In the genomic region with DNA sequence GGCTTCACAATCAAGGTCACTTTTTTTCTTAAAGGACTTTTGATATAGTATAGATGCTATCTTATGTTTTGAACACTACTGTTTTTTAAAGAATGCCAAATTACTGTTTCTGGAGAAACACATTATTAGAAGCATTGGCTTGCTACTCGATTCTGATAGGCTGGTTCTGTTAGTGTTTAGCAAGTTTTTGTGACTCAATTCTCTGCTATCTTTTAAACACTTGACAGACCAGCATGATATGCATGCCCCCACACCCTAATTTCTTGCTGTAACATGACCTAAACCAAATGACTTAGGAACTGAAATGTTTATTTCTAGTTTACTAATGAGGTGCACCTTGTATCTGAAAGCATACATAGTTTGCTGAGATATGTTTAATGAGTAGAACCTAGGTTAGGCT, we compare ENCODE assay signal across 25 cellular contexts. TPM values are rescaled to one million over a fixed set of nuclear protein-coding genes. Genes with fewer than 3 reads are reported as not detected.
A peak's percentile ranks its signal among the peaks of the same experiment; 100 is the strongest.
DNase-seq lines count a peak whose midpoint lies in the region; ATAC-seq and TF ChIP-seq lines count a peak whose summit lies in the region.
"Had no signal": no experiment of that assay in that cellular context is flagged by ENCODE, and none has a peak within 500 bp of the region (broad histone marks: within the 10 kb centered on the region; RNA-seq: fewer than 3 reads in every experiment).

No MANE protein-coding gene starts in this region.

- H3K27me3 Mint-ChIP-seq in Calu3 (ENCODE audit: unreplicated experiment) = no peaks in the 10 kb centered on the region
- H3K27me3 Mint-ChIP-seq: progenitor cell of endocrine pancreas; stimulated activated naive B cell treated with anti-CD40 and anti-IgM and Interleukin-4, amounts not matched to agents 10 μg/mL and 1 μg/mL and 100 μg/mL, for 72 hours had no signal

- DNase-seq in Calu3 (no peak), LHCN-M2 (ENCODE audit: low read depth) (peak; percentile 18), epithelial cell of prostate (ENCODE audit: low read depth, low spot score) (peak; percentile 70), mesenchymal stem cell (peak; percentile 69), dedifferentiated amniotic fluid mesenchymal stem cell (ENCODE audit: extremely low spot score) (no peak), BE2C (no peak)
- DNase-seq: activated CD4-positive, alpha-beta T cell treated with anti-CD3 and anti-CD28 coated beads, Interleukin-2, amount 50 U/mL, for 4 hours; activated CD8-positive, alpha-beta memory T cell treated with anti-CD3 and anti-CD28 coated beads, Interleukin-2, amount 50 U/mL, for 48 hours; activated effector memory CD4-positive, alpha-beta T cell treated with Interleukin-2 at 50 U/mL for 16 hours; dorsolateral prefrontal cortex; KBM-7; left colon; NCI-H187 treated with DMSO at 0.1 percent for 48 hours; PC-3; stimulated activated CD4-positive, alpha-beta T cell treated with anti-CD3 and anti-CD28 coated beads, Interleukin-2, amount 100 ng/mL, for 24 hours; stimulated activated naive B cell treated with anti-CD40 and anti-IgM and Interleukin-4, amounts not matched to agents 10 μg/mL and 1 μg/mL and 100 μg/mL, for 72 hours; T-helper 2 cell; WERI-Rb-1 had no signal

- H4K91ac ChIP-seq in mesenchymal stem cell (ENCODE audit: low read length) = no peak overlapping the region

- no peak overlapping the region for H3K23ac ChIP-seq in mesenchymal stem cell (ENCODE audit: low read length in 2 of 2)

- peak overlapping the region; percentile 73 for H3K27ac Mint-ChIP-seq in Calu3 (ENCODE audit: unreplicated experiment)
- H3K27ac Mint-ChIP-seq: progenitor cell of endocrine pancreas; stimulated activated naive B cell treated with anti-CD40 and anti-IgM and Interleukin-4, amounts not matched to agents 10 μg/mL and 1 μg/mL and 100 μg/mL, for 72 hours had no signal

- H3K4me1 ChIP-seq in mesenchymal stem cell (ENCODE audit: control insufficient read depth, insufficient read depth, low read depth, low read length) (peaks cover 7% of the 10 kb centered on the region), BE2C (no peaks in the 10 kb centered on the region)

- H4K8ac ChIP-seq in mesenchymal stem cell (ENCODE audit: low read length) = no peak overlapping the region

- no peak overlapping the region for H3K4ac ChIP-seq in mesenchymal stem cell (ENCODE audit: low read depth in 1 of 2, low read length in 2 of 2)

- H3K4me1 Mint-ChIP-seq in Calu3 (ENCODE audit: low read depth, unreplicated experiment) = peaks cover 62% of the 10 kb centered on the region

- no peak overlapping the region for H2BK12ac ChIP-seq in mesenchymal stem cell (ENCODE audit: low read length in 2 of 2)

- no peak overlapping the region for H2AFZ ChIP-seq in mesenchymal stem cell (ENCODE audit: low read depth, low read length)

- H3K4me3 ChIP-seq in mesenchymal stem cell (ENCODE audit: insufficient read depth in 1 of 2, low read depth in 1 of 2, low read length in 2 of 2) (no peak overlapping the region), BE2C (ENCODE audit: low read depth, low read length) (no peak overlapping the region)
- H3K4me3 ChIP-seq: cardiac muscle cell, dorsolateral prefrontal cortex, thoracic aorta had no signal

- H3K27ac ChIP-seq in epithelial cell of prostate (peak overlapping the region; percentile 98), mesenchymal stem cell (ENCODE audit: low read length, poor library complexity, severe bottlenecking) (no peak overlapping the region)
- H3K27ac ChIP-seq: cardiac muscle cell, dorsolateral prefrontal cortex, thoracic aorta, WERI-Rb-1 had no signal

- H3K18ac ChIP-seq in mesenchymal stem cell (ENCODE audit: low read depth in 1 of 2, low read length in 2 of 2) = no peak overlapping the region

- H3K4me3 Mint-ChIP-seq in Calu3 (ENCODE audit: low read depth, unreplicated experiment) = no peak overlapping the region
- H3K4me3 Mint-ChIP-seq: neural crest cell; stimulated activated naive B cell treated with anti-CD40 and anti-IgM and Interleukin-4, amounts not matched to agents 10 μg/mL and 1 μg/mL and 100 μg/mL, for 72 hours had no signal

- intact Hi-C loops in Calu3 (cut with micrococcal nuclease; ENCODE audit: unreplicated experiment) = no loop called here

- H2BK120ac ChIP-seq in mesenchymal stem cell (ENCODE audit: low read depth, low read length) = no peak overlapping the region

- CTCF ChIA-PET in Calu3 (lab: Charles Lee) = interaction anchor here (1.5 kb wide), 1 partner anchor 62 kb away, joined by 5 read pairs; no protein-coding TSS in a partner anchor

- no CpG with 5 or more reads among the region's 1 CpG for WGBS in mesenchymal stem cell

- H3K27me3 ChIP-seq in mesenchymal stem cell (ENCODE audit: control insufficient read depth in 1 of 2, insufficient read depth in 1 of 2, low read length in 2 of 2) (no peaks in the 10 kb centered on the region), BE2C (no peaks in the 10 kb centered on the region)
- H3K27me3 ChIP-seq: cardiac muscle cell, dorsolateral prefrontal cortex had no signal

- no peak overlapping the region for H3K14ac ChIP-seq in mesenchymal stem cell (ENCODE audit: low read length in 2 of 2)

- H2BK5ac ChIP-seq in mesenchymal stem cell (ENCODE audit: low read depth, low read length, poor library complexity, severe bottlenecking) = no peak overlapping the region

- no peak overlapping the region for H2BK15ac ChIP-seq in mesenchymal stem cell (ENCODE audit: low read depth, poor library complexity, severe bottlenecking)

- peaks cover 14% of the 10 kb centered on the region for H3K79me1 ChIP-seq in mesenchymal stem cell (replicated peaks; ENCODE audit: low read length, poor library complexity, severe bottlenecking)

- H3K9ac ChIP-seq in mesenchymal stem cell (ENCODE audit: low read length) = no peak overlapping the region

- no peak overlapping the region for H2AK5ac ChIP-seq in mesenchymal stem cell (ENCODE audit: low read length, severe bottlenecking)

- H3K9me3 Mint-ChIP-seq in Calu3 (ENCODE audit: low read depth, unreplicated experiment) = no peaks in the 10 kb centered on the region
- H3K9me3 Mint-ChIP-seq: neural crest cell; stimulated activated naive B cell treated with anti-CD40 and anti-IgM and Interleukin-4, amounts not matched to agents 10 μg/mL and 1 μg/mL and 100 μg/mL, for 72 hours had no signal

- TF ChIP-seq CTCF in Calu3 (IDR thresholded peaks at IDR 0.05; ENCODE audit: unreplicated experiment) (no peak), BE2C (IDR thresholded peaks at IDR 0.05; ENCODE audit: low read depth, low read length) (no peak)

- H3K36me3 ChIP-seq in mesenchymal stem cell (ENCODE audit: control insufficient read depth in 1 of 2, insufficient read depth in 2 of 2, low read depth in 1 of 2, low read length in 2 of 2) (peaks cover 0 to 9% of the 10 kb centered on the region in 2 experiments), BE2C (no peaks in the 10 kb centered on the region)
- H3K36me3 ChIP-seq: cardiac muscle cell, thoracic aorta, WERI-Rb-1 had no signal

- no TSS peak for BruUV-seq in Calu3 (replicated peaks; lab: Mats Ljungman, UMichigan)

- ATAC-seq in HG02938 (IDR thresholded peaks at IDR 0.05; ENCODE audit: unreplicated experiment) = no peak
- ATAC-seq in GM19463 (IDR thresholded peaks at IDR 0.05; ENCODE audit: unreplicated experiment) = no peak
- ATAC-seq: left colon; PC-3; stimulated activated naive B cell treated with anti-CD40 and anti-IgM and Interleukin-4, amounts not matched to agents 10 μg/mL and 1 μg/mL and 100 μg/mL, for 72 hours had no signal

- H3K36me3 Mint-ChIP-seq in Calu3 (ENCODE audit: insufficient read depth, unreplicated experiment) = peaks cover 16% of the 10 kb centered on the region

- H3K4me2 ChIP-seq in mesenchymal stem cell (ENCODE audit: low read length, poor library complexity, severe bottlenecking) = no peak overlapping the region

- H3K9me3 ChIP-seq in mesenchymal stem cell (ENCODE audit: control insufficient read depth, low read length) (no peaks in the 10 kb centered on the region), BE2C (no peaks in the 10 kb centered on the region)
- H3K9me3 ChIP-seq: thoracic aorta had no signal

RNA-seq across cellular contexts. Expression of a gene that starts 5.5 kb away (rescaled TPM):
- total RNA-seq in Calu3 (2022) (8.5 and 12.0 TPM in 2 replicates), LHCN-M2 (2014; rRNA removed) (0.57 and 2.2 TPM in 2 replicates)
- 0.64 TPM for polyA plus RNA-seq in LHCN-M2 (2012)
- polyA plus RNA-seq in mesenchymal stem cell (2013, experiment 1 of 2) = 2.4 TPM
- 2.5 TPM for polyA plus RNA-seq in mesenchymal stem cell (2013, experiment 2 of 2)
- polyA plus RNA-seq in BE2C (2012; ENCODE audit: insufficient read depth, insufficient read length, low read depth) = 2.2 TPM
- total RNA-seq: epithelial cell of proximal tubule had no signal

Comparison
In these comparisons a context has a peak if more than half of its experiments do, and no peak if none do; other contexts are left out.
1. DNase-seq: peak in LHCN-M2 (single experiment), epithelial cell of prostate (single experiment) and mesenchymal stem cell (single experiment); none in Calu3 (single experiment), dedifferentiated amniotic fluid mesenchymal stem cell (single experiment) and BE2C (single experiment).